ENCODE assay signal across 2 cellular contexts in the genomic region with DNA sequence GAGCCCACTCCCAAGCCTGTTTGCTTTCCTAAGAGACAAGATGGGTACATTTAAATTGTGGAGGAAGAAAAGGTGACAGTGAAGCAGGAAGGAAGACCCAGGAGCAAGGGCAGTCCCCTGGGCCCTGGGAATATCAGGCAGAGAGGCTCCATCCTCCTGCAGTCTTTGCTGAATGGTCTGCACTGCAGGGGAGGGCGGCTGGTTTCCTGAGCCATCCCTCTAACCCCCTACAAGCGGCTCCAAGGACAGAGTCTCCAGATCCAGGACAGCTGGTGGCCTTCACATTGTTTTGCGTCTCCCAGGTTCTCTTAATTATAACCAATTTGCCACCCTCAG.
A peak's percentile ranks its signal among the peaks of the same experiment; 100 is the strongest.
TF ChIP-seq lines count a peak whose summit lies in the region.

No MANE protein-coding gene starts in this region.

TF ChIP-seq in GM23338, 12 proteins besides CTCF, POLR2A, EP300 and RAD21 (continued from another document):
- TF ChIP-seq, protein P1, sequence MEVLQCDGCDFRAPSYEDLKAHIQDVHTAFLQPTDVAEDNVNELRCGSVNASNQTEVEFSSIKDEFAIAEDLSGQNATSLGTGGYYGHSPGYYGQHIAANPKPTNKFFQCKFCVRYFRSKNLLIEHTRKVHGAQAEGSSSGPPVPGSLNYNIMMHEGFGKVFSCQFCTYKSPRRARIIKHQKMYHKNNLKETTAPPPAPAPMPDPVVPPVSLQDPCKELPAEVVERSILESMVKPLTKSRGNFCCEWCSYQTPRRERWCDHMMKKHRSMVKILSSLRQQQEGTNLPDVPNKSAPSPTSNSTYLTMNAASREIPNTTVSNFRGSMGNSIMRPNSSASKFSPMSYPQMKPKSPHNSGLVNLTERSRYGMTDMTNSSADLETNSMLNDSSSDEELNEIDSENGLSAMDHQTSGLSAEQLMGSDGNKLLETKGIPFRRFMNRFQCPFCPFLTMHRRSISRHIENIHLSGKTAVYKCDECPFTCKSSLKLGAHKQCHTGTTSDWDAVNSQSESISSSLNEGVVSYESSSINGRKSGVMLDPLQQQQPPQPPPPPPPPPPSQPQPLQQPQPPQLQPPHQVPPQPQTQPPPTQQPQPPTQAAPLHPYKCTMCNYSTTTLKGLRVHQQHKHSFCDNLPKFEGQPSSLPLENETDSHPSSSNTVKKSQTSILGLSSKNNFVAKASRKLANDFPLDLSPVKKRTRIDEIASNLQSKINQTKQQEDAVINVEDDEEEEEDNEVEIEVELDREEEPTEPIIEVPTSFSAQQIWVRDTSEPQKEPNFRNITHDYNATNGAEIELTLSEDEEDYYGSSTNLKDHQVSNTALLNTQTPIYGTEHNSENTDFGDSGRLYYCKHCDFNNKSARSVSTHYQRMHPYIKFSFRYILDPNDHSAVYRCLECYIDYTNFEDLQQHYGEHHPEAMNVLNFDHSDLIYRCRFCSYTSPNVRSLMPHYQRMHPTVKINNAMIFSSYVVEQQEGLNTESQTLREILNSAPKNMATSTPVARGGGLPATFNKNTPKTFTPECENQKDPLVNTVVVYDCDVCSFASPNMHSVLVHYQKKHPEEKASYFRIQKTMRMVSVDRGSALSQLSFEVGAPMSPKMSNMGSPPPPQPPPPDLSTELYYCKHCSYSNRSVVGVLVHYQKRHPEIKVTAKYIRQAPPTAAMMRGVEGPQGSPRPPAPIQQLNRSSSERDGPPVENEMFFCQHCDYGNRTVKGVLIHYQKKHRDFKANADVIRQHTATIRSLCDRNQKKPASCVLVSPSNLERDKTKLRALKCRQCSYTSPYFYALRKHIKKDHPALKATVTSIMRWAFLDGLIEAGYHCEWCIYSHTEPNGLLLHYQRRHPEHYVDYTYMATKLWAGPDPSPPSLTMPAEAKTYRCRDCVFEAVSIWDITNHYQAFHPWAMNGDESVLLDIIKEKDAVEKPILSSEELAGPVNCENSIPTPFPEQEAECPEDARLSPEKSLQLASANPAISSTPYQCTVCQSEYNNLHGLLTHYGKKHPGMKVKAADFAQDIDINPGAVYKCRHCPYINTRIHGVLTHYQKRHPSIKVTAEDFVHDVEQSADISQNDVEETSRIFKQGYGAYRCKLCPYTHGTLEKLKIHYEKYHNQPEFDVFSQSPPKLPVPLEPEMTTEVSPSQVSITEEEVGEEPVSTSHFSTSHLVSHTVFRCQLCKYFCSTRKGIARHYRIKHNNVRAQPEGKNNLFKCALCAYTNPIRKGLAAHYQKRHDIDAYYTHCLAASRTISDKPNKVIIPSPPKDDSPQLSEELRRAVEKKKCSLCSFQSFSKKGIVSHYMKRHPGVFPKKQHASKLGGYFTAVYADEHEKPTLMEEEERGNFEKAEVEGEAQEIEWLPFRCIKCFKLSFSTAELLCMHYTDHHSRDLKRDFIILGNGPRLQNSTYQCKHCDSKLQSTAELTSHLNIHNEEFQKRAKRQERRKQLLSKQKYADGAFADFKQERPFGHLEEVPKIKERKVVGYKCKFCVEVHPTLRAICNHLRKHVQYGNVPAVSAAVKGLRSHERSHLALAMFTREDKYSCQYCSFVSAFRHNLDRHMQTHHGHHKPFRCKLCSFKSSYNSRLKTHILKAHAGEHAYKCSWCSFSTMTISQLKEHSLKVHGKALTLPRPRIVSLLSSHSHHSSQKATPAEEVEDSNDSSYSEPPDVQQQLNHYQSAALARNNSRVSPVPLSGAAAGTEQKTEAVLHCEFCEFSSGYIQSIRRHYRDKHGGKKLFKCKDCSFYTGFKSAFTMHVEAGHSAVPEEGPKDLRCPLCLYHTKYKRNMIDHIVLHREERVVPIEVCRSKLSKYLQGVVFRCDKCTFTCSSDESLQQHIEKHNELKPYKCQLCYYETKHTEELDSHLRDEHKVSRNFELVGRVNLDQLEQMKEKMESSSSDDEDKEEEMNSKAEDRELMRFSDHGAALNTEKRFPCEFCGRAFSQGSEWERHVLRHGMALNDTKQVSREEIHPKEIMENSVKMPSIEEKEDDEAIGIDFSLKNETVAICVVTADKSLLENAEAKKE (CRISPR knock-in tag; IDR thresholded peaks at IDR 0.05), result no peak
- TF ChIP-seq, protein P2, sequence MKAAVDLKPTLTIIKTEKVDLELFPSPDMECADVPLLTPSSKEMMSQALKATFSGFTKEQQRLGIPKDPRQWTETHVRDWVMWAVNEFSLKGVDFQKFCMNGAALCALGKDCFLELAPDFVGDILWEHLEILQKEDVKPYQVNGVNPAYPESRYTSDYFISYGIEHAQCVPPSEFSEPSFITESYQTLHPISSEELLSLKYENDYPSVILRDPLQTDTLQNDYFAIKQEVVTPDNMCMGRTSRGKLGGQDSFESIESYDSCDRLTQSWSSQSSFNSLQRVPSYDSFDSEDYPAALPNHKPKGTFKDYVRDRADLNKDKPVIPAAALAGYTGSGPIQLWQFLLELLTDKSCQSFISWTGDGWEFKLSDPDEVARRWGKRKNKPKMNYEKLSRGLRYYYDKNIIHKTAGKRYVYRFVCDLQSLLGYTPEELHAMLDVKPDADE (IDR thresholded peaks at IDR 0.05), result no peak
TF ChIP-seq in GM23338: peak in this region for 0.

TF ChIP-seq in K562, 482 proteins besides CTCF, POLR2A, EP300 and RAD21 (continued from another document):
- TF ChIP-seq C11orf30 (IDR thresholded peaks at IDR 0.05; ENCODE audit: low read depth) (peak; percentile 80; the same call in 1 of the 2 replicates), DNMT1 (IDR thresholded peaks at IDR 0.05) (no peak)
